In the genomic region with DNA sequence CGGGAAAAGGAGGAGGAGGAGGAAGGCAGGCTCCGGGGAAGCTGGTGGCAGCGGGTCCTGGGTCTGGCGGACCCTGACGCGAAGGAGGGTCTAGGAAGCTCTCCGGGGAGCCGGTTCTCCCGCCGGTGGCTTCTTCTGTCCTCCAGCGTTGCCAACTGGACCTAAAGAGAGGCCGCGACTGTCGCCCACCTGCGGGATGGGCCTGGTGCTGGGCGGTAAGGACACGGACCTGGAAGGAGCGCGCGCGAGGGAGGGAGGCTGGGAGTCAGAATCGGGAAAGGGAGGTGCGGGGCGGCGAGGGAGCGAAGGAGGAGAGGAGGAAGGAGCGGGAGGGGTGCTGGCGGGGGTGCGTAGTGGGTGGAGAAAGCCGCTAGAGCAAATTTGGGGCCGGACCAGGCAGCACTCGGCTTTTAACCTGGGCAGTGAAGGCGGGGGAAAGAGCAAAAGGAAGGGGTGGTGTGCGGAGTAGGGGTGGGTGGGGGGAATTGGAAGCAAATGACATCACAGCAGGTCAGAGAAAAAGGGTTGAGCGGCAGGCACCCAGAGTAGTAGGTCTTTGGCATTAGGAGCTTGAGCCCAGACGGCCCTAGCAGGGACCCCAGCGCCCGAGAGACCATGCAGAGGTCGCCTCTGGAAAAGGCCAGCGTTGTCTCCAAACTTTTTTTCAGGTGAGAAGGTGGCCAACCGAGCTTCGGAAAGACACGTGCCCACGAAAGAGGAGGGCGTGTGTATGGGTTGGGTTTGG, we compare ENCODE assay signal across 12 cellular contexts. TPM values are rescaled to one million over a fixed set of nuclear protein-coding genes. Genes with fewer than 3 reads are reported as not detected.
A peak's percentile ranks its signal among the peaks of the same experiment; 100 is the strongest.
DNase-seq lines count a peak whose midpoint lies in the region; ATAC-seq and TF ChIP-seq lines count a peak whose summit lies in the region.
"Had no signal": no experiment of that assay in that cellular context is flagged by ENCODE, and none has a peak within 500 bp of the region (broad histone marks: within the 10 kb centered on the region; RNA-seq: fewer than 3 reads in every experiment).

Gene CFTR, plus strand, starts transcription at position 546 of the 745 bp plus-strand sequence. Its CDS starts 70 bp downstream, at position 616.

- BruUV-seq in PC-3 (replicated peaks; lab: Mats Ljungman, UMichigan): no TSS peak

- no peak for TF ChIP-seq CTCF in WI38 (IDR thresholded peaks at IDR 0.05; ENCODE audit: low read depth, low read length)
- no peak for TF ChIP-seq CTCF in fibroblast of villous mesenchyme (IDR thresholded peaks at IDR 0.05; ENCODE audit: insufficient read depth, low read depth, low read length)
- no peak for TF ChIP-seq CTCF in type B pancreatic cell (conservative IDR thresholded peaks at IDR 0.05)
- TF ChIP-seq CTCF in PC-3 (conservative IDR thresholded peaks at IDR 0.05; ENCODE audit: low read depth, low read length): no peak

- H3K9me3 Mint-ChIP-seq in type B pancreatic cell: no peaks in the 10 kb centered on the region
- H3K9me3 Mint-ChIP-seq: activated CD4-positive, alpha-beta T cell treated with anti-CD3 and anti-CD28 coated beads, Interleukin-2, amount 10 ng/mL, durations not matched to agents 7 days and 5 days; stimulated activated naive B cell treated with anti-CD40 and anti-IgM and Interleukin-4, amounts not matched to agents 10 μg/mL and 1 μg/mL and 100 μg/mL, for 72 hours had no signal

- no peak within 1 kb of the TSS for H2AFZ ChIP-seq in PC-3 (ENCODE audit: low read length)

- intact Hi-C loops in PC-3 (cut with micrococcal nuclease): no loop called here

- peak within 1 kb of the TSS; percentile 28 for H3K4me3 ChIP-seq in WI38 (ENCODE audit: low read depth, low read length)
- peak within 1 kb of the TSS; percentile 57 for H3K4me3 ChIP-seq in fibroblast of villous mesenchyme (ENCODE audit: low read depth, low read length)
- H3K4me3 ChIP-seq in PC-3 (ENCODE audit: low read length): no peak within 1 kb of the TSS
- H3K4me3 ChIP-seq: HAP-1 had no signal

- peaks cover 39% of the 10 kb centered on the region for H3K27me3 ChIP-seq in PC-3 (ENCODE audit: low read length)

- no peaks in the 10 kb centered on the region for H3K79me2 ChIP-seq in PC-3 (ENCODE audit: low read length)

- no peaks in the 10 kb centered on the region for H3K9me2 ChIP-seq in PC-3 (replicated peaks; ENCODE audit: low read length)

- peaks cover 54% of the 10 kb centered on the region for H3K27me3 Mint-ChIP-seq in type B pancreatic cell

- no peaks in the 10 kb centered on the region for H3K36me3 Mint-ChIP-seq in type B pancreatic cell
- H3K36me3 Mint-ChIP-seq: naive B cell; stimulated activated naive B cell treated with anti-CD40 and anti-IgM and Interleukin-4, amounts not matched to agents 10 μg/mL and 1 μg/mL and 100 μg/mL, for 72 hours had no signal

- no peaks in the 10 kb centered on the region for H3K36me3 ChIP-seq in PC-3 (ENCODE audit: low read depth, low read length)
- H3K36me3 ChIP-seq: HAP-1 had no signal

- no peak within 1 kb of the TSS for H3K4me2 ChIP-seq in PC-3 (ENCODE audit: low read length)

- no peak within 1 kb of the TSS for H3K9ac ChIP-seq in PC-3 (ENCODE audit: low read length)

- ATAC-seq in PC-3 (no peak), HG03025 (IDR thresholded peaks at IDR 0.05; ENCODE audit: low FRiP score, unreplicated experiment) (no peak)
- ATAC-seq: stimulated activated naive B cell treated with anti-CD40 and anti-IgM and Interleukin-4, amounts not matched to agents 10 μg/mL and 1 μg/mL and 100 μg/mL, for 72 hours had no signal

- H3K4me3 Mint-ChIP-seq in type B pancreatic cell: peak within 1 kb of the TSS; percentile 92
- H3K4me3 Mint-ChIP-seq: activated CD4-positive, alpha-beta T cell treated with anti-CD3 and anti-CD28 coated beads, Interleukin-2, amount 10 ng/mL, durations not matched to agents 7 days and 5 days; naive B cell had no signal

- H3K4me1 Mint-ChIP-seq in type B pancreatic cell (ENCODE audit: unreplicated experiment): peaks cover 10% of the 10 kb centered on the region
- H3K4me1 Mint-ChIP-seq: activated CD4-positive, alpha-beta T cell treated with anti-CD3 and anti-CD28 coated beads, Interleukin-2, amount 10 ng/mL, durations not matched to agents 7 days and 5 days; naive B cell; stimulated activated naive B cell treated with anti-CD40 and anti-IgM and Interleukin-4, amounts not matched to agents 10 μg/mL and 1 μg/mL and 100 μg/mL, for 72 hours had no signal

- H3K27ac ChIP-seq in PC-3 (ENCODE audit: low read length): no peak within 1 kb of the TSS

- no peaks in the 10 kb centered on the region for H4K20me1 ChIP-seq in PC-3 (ENCODE audit: low read length)

- POLR2A ChIA-PET in PC-3 (lab: Charles Lee; ENCODE audit: unreplicated experiment): no interaction called here

- no peaks in the 10 kb centered on the region for H3K9me3 ChIP-seq in PC-3 (ENCODE audit: low read length)
- H3K9me3 ChIP-seq: HAP-1 had no signal

- H3K4me1 ChIP-seq in PC-3 (ENCODE audit: insufficient read depth, low read length): no peaks in the 10 kb centered on the region

- CTCF ChIA-PET in PC-3 (lab: Charles Lee): no interaction called here

- peak within 1 kb of the TSS; percentile 61 for H3K27ac Mint-ChIP-seq in type B pancreatic cell
- H3K27ac Mint-ChIP-seq: activated CD4-positive, alpha-beta T cell treated with anti-CD3 and anti-CD28 coated beads, Interleukin-2, amount 10 ng/mL, durations not matched to agents 7 days and 5 days; naive B cell; stimulated activated naive B cell treated with anti-CD40 and anti-IgM and Interleukin-4, amounts not matched to agents 10 μg/mL and 1 μg/mL and 100 μg/mL, for 72 hours had no signal

- H3F3A ChIP-seq in PC-3 (ENCODE audit: low read length, unreplicated experiment): no peaks in the 10 kb centered on the region

- DNase-seq in fibroblast of villous mesenchyme (ENCODE audit: low read depth) (no peak), mucosa of gallbladder (ENCODE audit: low spot score) (peak; percentile 49), type B pancreatic cell (ENCODE audit: extremely low spot score, unreplicated experiment) (no peak), PC-3 (no peak), NOMO-1 (lab: John Stamatoyannopoulos, UW; ENCODE audit: unreplicated experiment in 2 of 2) (no peak)
- DNase-seq: activated CD4-positive, alpha-beta T cell treated with anti-CD3 and anti-CD28 coated beads, Interleukin-2, amount 10 ng/mL, durations not matched to agents 7 days and 5 days; naive B cell; stimulated activated naive B cell treated with anti-CD40 and anti-IgM and Interleukin-4, amounts not matched to agents 10 μg/mL and 1 μg/mL and 100 μg/mL, for 72 hours had no signal

RNA-seq across cellular contexts. Expression of gene CFTR, which starts in this region (rescaled TPM):
- total RNA-seq in fibroblast of villous mesenchyme (0.43 and 0.64 TPM in 2 replicates), mucosa of gallbladder (95.2 TPM), type B pancreatic cell (ENCODE audit: low replicate concordance) (11.0 and 22.0 TPM in 2 replicates), PC-3 (2014; rRNA removed) (not detected in 2 replicates)
- total RNA-seq: activated CD4-positive, alpha-beta T cell treated with anti-CD3 and anti-CD28 coated beads, Interleukin-2, amount 10 ng/mL, durations not matched to agents 7 days and 5 days; NCI-H460 had no signal
